In genomic region chr3:107133891-107134290, GRCh38 we compare ENCODE assay signal across 27 cellular contexts.
"Had no signal": no experiment of that assay in that cellular context is flagged by ENCODE, and none has a peak within 500 bp of the region (broad histone marks: within the 10 kb centered on the region; RNA-seq: fewer than 3 reads in every experiment).

No MANE protein-coding gene starts in this region.

- H3K4me1 Mint-ChIP-seq: activated CD4-positive, alpha-beta T cell treated with anti-CD3 and anti-CD28 coated beads, Interleukin-2, amount 10 ng/mL, durations not matched to agents 7 days and 5 days; activated naive CD4-positive, alpha-beta T cell treated with anti-CD3 and anti-CD28 coated beads, Interleukin-2, amount 10 ng/mL, durations not matched to agents 7 days and 5 days; activated naive CD8-positive, alpha-beta T cell treated with anti-CD3 and anti-CD28 coated beads for 36 hours; activated T-helper 17 cell treated with anti-CD3 and anti-CD28 coated beads, Interleukin-2, amount 50 U/mL, for 72 hours had no signal

- H3K27me3 Mint-ChIP-seq: activated CD4-positive, alpha-beta T cell treated with anti-CD3 and anti-CD28 coated beads, Interleukin-2, amount 10 ng/mL, durations not matched to agents 7 days and 5 days; activated naive CD4-positive, alpha-beta T cell treated with anti-CD3 and anti-CD28 coated beads, Interleukin-2, amount 10 ng/mL, durations not matched to agents 7 days and 5 days; activated naive CD8-positive, alpha-beta T cell treated with anti-CD3 and anti-CD28 coated beads for 36 hours had no signal

- H3K27ac Mint-ChIP-seq: activated CD4-positive, alpha-beta memory T cell treated with anti-CD3 and anti-CD28 coated beads for 36 hours; activated CD4-positive, alpha-beta T cell treated with anti-CD3 and anti-CD28 coated beads, Interleukin-2, amount 10 ng/mL, durations not matched to agents 7 days and 5 days; activated naive CD4-positive, alpha-beta T cell treated with anti-CD3 and anti-CD28 coated beads, Interleukin-2, amount 10 ng/mL, durations not matched to agents 7 days and 5 days; activated naive CD8-positive, alpha-beta T cell treated with anti-CD3 and anti-CD28 coated beads for 36 hours; activated T-helper 17 cell treated with anti-CD3 and anti-CD28 coated beads, Interleukin-2, amount 50 U/mL, for 72 hours had no signal

- H3K4me2 ChIP-seq: SK-N-SH had no signal

- H3K4me3 Mint-ChIP-seq: activated CD4-positive, alpha-beta memory T cell treated with anti-CD3 and anti-CD28 coated beads for 36 hours; activated CD4-positive, alpha-beta T cell treated with anti-CD3 and anti-CD28 coated beads, Interleukin-2, amount 10 ng/mL, durations not matched to agents 7 days and 5 days; activated naive CD4-positive, alpha-beta T cell treated with anti-CD3 and anti-CD28 coated beads, Interleukin-2, amount 10 ng/mL, durations not matched to agents 7 days and 5 days; activated naive CD8-positive, alpha-beta T cell treated with anti-CD3 and anti-CD28 coated beads for 36 hours; activated T-helper 17 cell treated with anti-CD3 and anti-CD28 coated beads, Interleukin-2, amount 50 U/mL, for 72 hours had no signal

- H3K36me3 Mint-ChIP-seq: activated CD4-positive, alpha-beta memory T cell treated with anti-CD3 and anti-CD28 coated beads for 36 hours; activated naive CD4-positive, alpha-beta T cell treated with anti-CD3 and anti-CD28 coated beads, Interleukin-2, amount 10 ng/mL, durations not matched to agents 7 days and 5 days; activated naive CD8-positive, alpha-beta T cell treated with anti-CD3 and anti-CD28 coated beads for 36 hours had no signal

- H3K9me3 ChIP-seq: SK-N-SH had no signal

- H3K9me3 Mint-ChIP-seq: activated CD4-positive, alpha-beta memory T cell treated with anti-CD3 and anti-CD28 coated beads for 36 hours; activated naive CD4-positive, alpha-beta T cell treated with anti-CD3 and anti-CD28 coated beads, Interleukin-2, amount 10 ng/mL, durations not matched to agents 7 days and 5 days; activated naive CD8-positive, alpha-beta T cell treated with anti-CD3 and anti-CD28 coated beads for 36 hours; activated T-helper 17 cell treated with anti-CD3 and anti-CD28 coated beads, Interleukin-2, amount 50 U/mL, for 72 hours had no signal

- DNase-seq: activated CD4-positive, alpha-beta memory T cell treated with anti-CD3 and anti-CD28 coated beads for 36 hours; activated CD4-positive, alpha-beta T cell treated with anti-CD3 and anti-CD28 coated beads, Interleukin-2, amount 10 ng/mL, durations not matched to agents 7 days and 5 days; activated CD4-positive, CD25-positive, alpha-beta regulatory T cell; activated CD8-positive, alpha-beta memory T cell treated with anti-CD3 and anti-CD28 coated beads for 24 hours; activated gamma-delta T cell; activated naive CD4-positive, alpha-beta T cell treated with anti-CD3 and anti-CD28 coated beads, Interleukin-2, amount 10 ng/mL, durations not matched to agents 7 days and 5 days; activated naive CD8-positive, alpha-beta T cell treated with anti-CD3 and anti-CD28 coated beads for 36 hours; activated T-cell treated with anti-CD3 and anti-CD28 coated beads for 4 hours; activated T-cell treated with anti-CD3 and anti-CD28 coated beads, Interleukin-2, amount 50 U/mL, for 48 hours; aorta; Karpas-422; NCI-H1048; NCI-H146; NCI-H187 treated with DMSO at 0.1 percent for 48 hours; NCI-H2081 treated with DMSO at 0.1 percent for 48 hours; NCI-H2171; NCI-H2227 treated with DMSO at 0.1 percent for 48 hours; NCI-H446 treated with DMSO at 0.1 percent for 48 hours; NCI-H524 treated with DMSO at 0.1 percent for 48 hours; NCI-H774; RPMI8226; SK-N-SH; T-helper 1 cell had no signal

- ATAC-seq: activated T-helper 17 cell treated with anti-CD3 and anti-CD28 coated beads, Interleukin-2, amount 50 U/mL, for 72 hours; Panc1; Right ventricle myocardium inferior had no signal

- H3K9ac ChIP-seq: SK-N-SH had no signal

- H3K27ac ChIP-seq: VCaP had no signal
